ENCODE assay signal across 9 cellular contexts in the genomic region with DNA sequence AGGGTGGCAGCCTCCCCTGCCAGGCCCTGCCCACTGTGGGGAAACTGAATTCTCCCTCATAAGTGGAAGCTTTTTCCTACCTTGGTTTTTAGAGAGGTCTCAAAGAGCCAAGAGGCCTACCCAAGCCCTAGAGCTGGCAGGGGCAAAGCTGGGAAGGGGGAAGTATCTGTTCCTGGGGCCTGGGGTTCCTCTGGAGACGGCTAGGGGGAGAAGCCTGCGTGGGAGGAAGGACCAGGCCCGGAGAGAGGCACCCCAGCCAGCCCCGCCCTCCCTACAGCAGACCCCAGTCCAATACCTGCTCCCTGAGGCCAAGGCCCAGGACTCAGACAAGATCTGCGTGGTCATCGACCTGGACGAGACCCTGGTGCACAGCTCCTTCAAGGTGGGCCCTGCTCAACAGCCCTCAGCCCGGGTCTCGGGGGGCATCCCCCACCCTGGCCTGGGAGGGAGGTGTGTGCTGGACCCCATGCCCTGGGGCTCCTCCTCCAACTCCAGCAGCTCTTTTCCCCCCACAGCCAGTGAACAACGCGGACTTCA. TPM values are rescaled to one million over a fixed set of nuclear protein-coding genes. Genes with fewer than 3 reads are reported as not detected.
DNase-seq lines count a peak whose midpoint lies in the region; ATAC-seq and TF ChIP-seq lines count a peak whose summit lies in the region.
"Had no signal": no experiment of that assay in that cellular context is flagged by ENCODE, and none has a peak within 500 bp of the region (broad histone marks: within the 10 kb centered on the region; RNA-seq: fewer than 3 reads in every experiment).

No MANE protein-coding gene starts in this region.

- WGBS in esophagus, 2 donors: 55 to 66% methylated on average over 11 of the region's 11 CpGs
- 48 to 61% (median 55%) methylated on average over 11 of the region's 11 CpGs for WGBS in ovary, 3 donors

- H3K36me3 ChIP-seq in Peyer's patch: peaks cover 0 to 39% (median 0%) of the 10 kb centered on the region in 3 donors
- peaks cover 9 to 35% of the 10 kb centered on the region in 2 donors for H3K36me3 ChIP-seq in esophagus (ENCODE audit: control insufficient read depth in 2 of 2, insufficient read depth in 2 of 2, low read length in 1 of 2)
- H3K36me3 ChIP-seq in ovary: no peaks in the 10 kb centered on the region

- no peaks in the 10 kb centered on the region for H3K9me3 ChIP-seq in Peyer's patch
- H3K9me3 ChIP-seq in esophagus (ENCODE audit: control insufficient read depth in 2 of 2, insufficient read depth in 1 of 2, low read depth in 1 of 2, low read length in 1 of 2): no peaks in the 10 kb centered on the region
- no peaks in the 10 kb centered on the region for H3K9me3 ChIP-seq in ovary

- H3K27me3 ChIP-seq in Peyer's patch: no peaks in the 10 kb centered on the region
- H3K27me3 ChIP-seq in esophagus (ENCODE audit: control insufficient read depth in 1 of 2, insufficient read depth in 2 of 2, low read length in 2 of 2): no peaks in the 10 kb centered on the region
- H3K27me3 ChIP-seq in ovary: no peaks in the 10 kb centered on the region

- ATAC-seq in GM18502 (IDR thresholded peaks at IDR 0.05; ENCODE audit: poor library complexity, unreplicated experiment): no peak

- DNase-seq in Peyer's patch (no peak), ovary (peak in 2 of 5 donors; percentile 30 to 47), NCI-H774 (lab: John Stamatoyannopoulos, UW) (no peak), NCI-H2227 treated with DMSO at 0.1 percent for 48 hours (lab: John Stamatoyannopoulos, UW) (no peak), NCI-H2029 (lab: John Stamatoyannopoulos, UW) (no peak)
- DNase-seq: NCI-H1092 had no signal

- TF ChIP-seq EP300 in ovary (IDR thresholded peaks at IDR 0.05): no peak

- H3K4me1 ChIP-seq in Peyer's patch (peaks cover 7 to 55% (median 32%) of the 10 kb centered on the region in 4 donors), esophagus (ENCODE audit: control insufficient read depth in 2 of 2, insufficient read depth in 2 of 2, low read length in 1 of 2) (peaks cover 0 to 27% of the 10 kb centered on the region in 2 donors), ovary (ENCODE audit: insufficient read depth) (peaks cover 13% of the 10 kb centered on the region)

- H3K4me3 ChIP-seq in Peyer's patch (peak overlapping the region in 2 of 4 donors; percentile 75 to 88), esophagus (ENCODE audit: low read depth in 1 of 2, low read length in 2 of 2) (peak overlapping the region; percentile 83 to 88), ovary (peak overlapping the region; percentile 99)

- TF ChIP-seq CTCF in C4-2B (conservative IDR thresholded peaks at IDR 0.05) (no peak), Peyer's patch (IDR thresholded peaks at IDR 0.05) (no peak), ovary (IDR thresholded peaks at IDR 0.05) (no peak)

- intact Hi-C loops in ovary (cut with DNase I): loop anchor here in 2 of 4 donors (10.0 kb wide), 2 partner anchors 63 to 253 kb away; a partner anchor contains a TSS

- H3K27ac ChIP-seq in C4-2B (peak overlapping the region; percentile 95; the same call in 1 of the 2 replicates), Peyer's patch (peak overlapping the region in 3 of 4 donors; percentile 95 to 98 (median 97)), esophagus (ENCODE audit: low read depth in 2 of 2, low read length in 1 of 2) (peak overlapping the region; percentile 99 to 100), ovary (peak overlapping the region; percentile 1 to 22)

- TF ChIP-seq POLR2A in Peyer's patch (IDR thresholded peaks at IDR 0.05) (no peak), ovary (IDR thresholded peaks at IDR 0.05) (no peak)

RNA-seq across cellular contexts. Expression of a gene that starts 2.2 kb away (rescaled TPM):
- total RNA-seq in Peyer's patch: 100 to 1,000 TPM; 105 to 207 (median 184) TPM
- polyA plus RNA-seq in esophagus: 10 to 100 TPM; 59.1 to 76.9 TPM
- 100 to 1,000 TPM in 5 of 7 donors, 10 to 100 TPM in 2; 68.8 to 211 (median 159) TPM for total RNA-seq in ovary
- 100 to 1,000 TPM in 1 of 2 donors, 10 to 100 TPM in 1; 38.6 to 135 TPM for polyA plus RNA-seq in ovary

RNA-seq across cellular contexts. Expression of a gene that starts 17.0 kb away (rescaled TPM):
- total RNA-seq in Peyer's patch: 1,000 to 10,000 TPM in 1 of 4 donors, 100 to 1,000 TPM in 3; 189 to 1,274 (median 741) TPM
- under 1 TPM; 0.02 to 0.26 TPM for polyA plus RNA-seq in esophagus
- total RNA-seq in ovary: 1 to 10 TPM in 1 of 7 donors, under 1 TPM in 1, not detected in 5; 0.38 to 1.3 TPM
- under 1 TPM in 1 of 2 donors, not detected in 1; 0.05 TPM for polyA plus RNA-seq in ovary

RNA-seq across cellular contexts. Expression of a gene that starts 19.8 kb away (rescaled TPM):
- total RNA-seq in Peyer's patch (10 to 100 TPM in 2 of 4 donors, 1 to 10 TPM in 2; 2.8 to 21.5 (median 8.6) TPM), ovary (10 to 100 TPM in 3 of 7 donors, 1 to 10 TPM in 4; 1.0 to 28.9 (median 8.7) TPM)
- polyA plus RNA-seq in esophagus (1 to 10 TPM; 1.1 to 1.5 TPM), ovary (1 to 10 TPM in 1 of 2 donors, under 1 TPM in 1; 0.83 to 3.0 TPM)

RNA-seq across cellular contexts. Expression of a gene that starts 45.2 kb away (rescaled TPM):
- total RNA-seq in Peyer's patch (not detected), ovary (1 to 10 TPM in 5 of 7 donors, not detected in 2; 1.2 to 9.4 (median 1.4) TPM)
- polyA plus RNA-seq in esophagus (not detected), ovary (under 1 TPM in 1 of 2 donors, not detected in 1; 0.12 TPM)

Comparison
In these comparisons a context has a peak if more than half of its experiments do, and no peak if none do; other contexts are left out.
1. H3K27ac ChIP-seq: peak in every context shown above with its lines; median percentile 100 in esophagus; 97 in Peyer's patch; 95 in C4-2B; 12 in ovary.
2. RNA of a gene that starts 17.0 kb away (total RNA-seq): 189 to 1,274 TPM in Peyer's patch; 0.38 to 1.3 TPM in ovary; every median in the first group is over 10 times any median in the second.